8 cellular contexts compared by ENCODE assay signal in genomic region chr4:122584517-122584916, GRCh38. TPM values are rescaled to one million over a fixed set of nuclear protein-coding genes. Genes with fewer than 3 reads are reported as not detected.
A peak's percentile ranks its signal among the peaks of the same experiment; 100 is the strongest.
DNase-seq lines count a peak whose midpoint lies in the region; ATAC-seq lines count a peak whose summit lies in the region.

No MANE protein-coding gene starts in this region.

- in situ Hi-C loops in HAP-1 (cut with MboI; ENCODE audit: low sequenced_read_pairs) = no loop called here

- WGBS in aorta, 2 donors = 31 to 39% methylated on average over 1 of the region's 1 CpG

- no peak overlapping the region for H3K27ac ChIP-seq in naive thymus-derived CD4-positive, alpha-beta T cell (ENCODE audit: low read depth, low read length)
- H3K27ac ChIP-seq in aorta (ENCODE audit: low read depth in 1 of 2, low read length in 2 of 2) = no peak overlapping the region

- no peaks in the 10 kb centered on the region for H3K27me3 ChIP-seq in naive thymus-derived CD4-positive, alpha-beta T cell (ENCODE audit: control insufficient read depth in 2 of 2, insufficient read depth in 2 of 2, low read length in 2 of 2)
- H3K27me3 ChIP-seq in aorta (ENCODE audit: control insufficient read depth in 1 of 2, insufficient read depth in 2 of 2, low read length in 1 of 2) (no peaks in the 10 kb centered on the region), HAP-1 (ENCODE audit: low read depth) (no peaks in the 10 kb centered on the region)

- no peaks in the 10 kb centered on the region for H3K36me3 ChIP-seq in naive thymus-derived CD4-positive, alpha-beta T cell (ENCODE audit: control insufficient read depth in 2 of 3, insufficient read depth in 3 of 3, low read length in 3 of 3)
- H3K36me3 ChIP-seq in aorta (ENCODE audit: control insufficient read depth in 1 of 2, insufficient read depth in 2 of 2, low read length in 1 of 2) = no peaks in the 10 kb centered on the region
- H3K36me3 ChIP-seq in HAP-1 (replicated peaks) = no peaks in the 10 kb centered on the region

- POLR2A ChIA-PET in activated naive CD8-positive, alpha-beta T cell treated with anti-CD3 and anti-CD28 coated beads, Interleukin-2, amount 10 ng/mL, durations not matched to agents 7 days and 5 days (lab: Charles Lee) = no interaction called here
- POLR2A ChIA-PET in naive thymus-derived CD4-positive, alpha-beta T cell (lab: Charles Lee) = no interaction called here

- H3K27me3 Mint-ChIP-seq in activated naive CD8-positive, alpha-beta T cell treated with anti-CD3 and anti-CD28 coated beads, Interleukin-2, amount 10 ng/mL, durations not matched to agents 7 days and 5 days = no peaks in the 10 kb centered on the region
- H3K27me3 Mint-ChIP-seq in naive thymus-derived CD4-positive, alpha-beta T cell = no peaks in the 10 kb centered on the region

- peak overlapping the region; percentile 40 for H3K4me3 Mint-ChIP-seq in activated naive CD8-positive, alpha-beta T cell treated with anti-CD3 and anti-CD28 coated beads, Interleukin-2, amount 10 ng/mL, durations not matched to agents 7 days and 5 days
- H3K4me3 Mint-ChIP-seq in naive thymus-derived CD4-positive, alpha-beta T cell = peak overlapping the region in 6 of 10 donors; percentile 19 to 64 (median 56)

- peaks cover 26% of the 10 kb centered on the region for H3K4me1 Mint-ChIP-seq in activated naive CD8-positive, alpha-beta T cell treated with anti-CD3 and anti-CD28 coated beads, Interleukin-2, amount 10 ng/mL, durations not matched to agents 7 days and 5 days
- peaks cover 19 to 53% (median 46%) of the 10 kb centered on the region in 7 donors for H3K4me1 Mint-ChIP-seq in naive thymus-derived CD4-positive, alpha-beta T cell

- CTCF ChIA-PET in naive thymus-derived CD4-positive, alpha-beta T cell (lab: Charles Lee) = interaction anchor here (0.7 kb wide), 1 partner anchor 66 kb away, joined by 3 read pairs; no protein-coding TSS in a partner anchor

- H3K27ac Mint-ChIP-seq in activated naive CD8-positive, alpha-beta T cell treated with anti-CD3 and anti-CD28 coated beads, Interleukin-2, amount 10 ng/mL, durations not matched to agents 7 days and 5 days = peak overlapping the region; percentile 86
- peak overlapping the region; percentile 48 to 89 (median 73) for H3K27ac Mint-ChIP-seq in naive thymus-derived CD4-positive, alpha-beta T cell

- no peaks in the 10 kb centered on the region for H3K9me3 ChIP-seq in naive thymus-derived CD4-positive, alpha-beta T cell (ENCODE audit: control insufficient read depth in 2 of 3, low read length in 3 of 3)
- H3K9me3 ChIP-seq in aorta (ENCODE audit: control insufficient read depth, low read length) (no peaks in the 10 kb centered on the region), HAP-1 (no peaks in the 10 kb centered on the region)

- H3K4me3 ChIP-seq in naive thymus-derived CD4-positive, alpha-beta T cell (ENCODE audit: low read length) = no peak overlapping the region
- no peak overlapping the region for H3K4me3 ChIP-seq in aorta (ENCODE audit: low read length in 2 of 2)
- H3K4me3 ChIP-seq in HAP-1 = no peak overlapping the region

- peak; percentile 62 for ATAC-seq in GM18502 (IDR thresholded peaks at IDR 0.05; ENCODE audit: poor library complexity, unreplicated experiment)
- peak; percentile 69 for ATAC-seq in HG03196 (IDR thresholded peaks at IDR 0.05; ENCODE audit: unreplicated experiment)
- peak; percentile 73 for ATAC-seq in activated naive CD8-positive, alpha-beta T cell treated with anti-CD3 and anti-CD28 coated beads, Interleukin-2, amount 10 ng/mL, durations not matched to agents 7 days and 5 days (ENCODE audit: low read depth)
- peak; percentile 58 for ATAC-seq in naive thymus-derived CD4-positive, alpha-beta T cell
- no peak for ATAC-seq in aorta (ENCODE audit: low FRiP score)

- intact Hi-C loops in naive thymus-derived CD4-positive, alpha-beta T cell (cut with micrococcal nuclease) = no loop called here
- intact Hi-C loops in aorta (cut with DNase I) = no loop called here

- peaks cover 0 to 4% of the 10 kb centered on the region in 2 donors for H3K4me1 ChIP-seq in naive thymus-derived CD4-positive, alpha-beta T cell (ENCODE audit: control insufficient read depth in 2 of 2, insufficient read depth in 2 of 2, low read length in 2 of 2)
- H3K4me1 ChIP-seq in aorta (ENCODE audit: control insufficient read depth in 1 of 2, insufficient read depth in 2 of 2, low read length in 2 of 2) (no peaks in the 10 kb centered on the region), HAP-1 (no peaks in the 10 kb centered on the region)

- no peak for DNase-seq in activated naive CD8-positive, alpha-beta T cell treated with anti-CD3 and anti-CD28 coated beads, Interleukin-2, amount 10 ng/mL, durations not matched to agents 7 days and 5 days
- peak in 4 of 9 donors; percentile 15 to 40 (median 26) for DNase-seq in naive thymus-derived CD4-positive, alpha-beta T cell
- no peak for DNase-seq in NCI-H128 (lab: John Stamatoyannopoulos, UW; ENCODE audit: unreplicated experiment)
- DNase-seq in aorta = no peak
- DNase-seq in NCI-H1092 (lab: John Stamatoyannopoulos, UW) = no peak
- no peak for DNase-seq in HAP-1 (ENCODE audit: low spot score in 2 of 2)

- peaks cover 1% of the 10 kb centered on the region for H3K9me3 Mint-ChIP-seq in activated naive CD8-positive, alpha-beta T cell treated with anti-CD3 and anti-CD28 coated beads, Interleukin-2, amount 10 ng/mL, durations not matched to agents 7 days and 5 days
- H3K9me3 Mint-ChIP-seq in naive thymus-derived CD4-positive, alpha-beta T cell = peaks cover 0 to 3% (median 0%) of the 10 kb centered on the region in 11 donors

- peaks cover 8% of the 10 kb centered on the region for H3K36me3 Mint-ChIP-seq in activated naive CD8-positive, alpha-beta T cell treated with anti-CD3 and anti-CD28 coated beads, Interleukin-2, amount 10 ng/mL, durations not matched to agents 7 days and 5 days
- peaks cover 0 to 10% (median 0%) of the 10 kb centered on the region in 5 donors for H3K36me3 Mint-ChIP-seq in naive thymus-derived CD4-positive, alpha-beta T cell

RNA-seq across cellular contexts. Expression of gene IL21, which starts 36.3 kb away (rescaled TPM):
- not detected for total RNA-seq in activated naive CD8-positive, alpha-beta T cell treated with anti-CD3 and anti-CD28 coated beads, Interleukin-2, amount 10 ng/mL, durations not matched to agents 7 days and 5 days
- 1 to 10 TPM in 1 of 5 experiments, not detected in 4; 7.3 TPM for total RNA-seq in naive thymus-derived CD4-positive, alpha-beta T cell
- polyA plus RNA-seq in naive thymus-derived CD4-positive, alpha-beta T cell = not detected
- not detected for total RNA-seq in aorta
- polyA plus RNA-seq in aorta = not detected
